ENCODE assay signal across 17 cellular contexts in the genomic region with DNA sequence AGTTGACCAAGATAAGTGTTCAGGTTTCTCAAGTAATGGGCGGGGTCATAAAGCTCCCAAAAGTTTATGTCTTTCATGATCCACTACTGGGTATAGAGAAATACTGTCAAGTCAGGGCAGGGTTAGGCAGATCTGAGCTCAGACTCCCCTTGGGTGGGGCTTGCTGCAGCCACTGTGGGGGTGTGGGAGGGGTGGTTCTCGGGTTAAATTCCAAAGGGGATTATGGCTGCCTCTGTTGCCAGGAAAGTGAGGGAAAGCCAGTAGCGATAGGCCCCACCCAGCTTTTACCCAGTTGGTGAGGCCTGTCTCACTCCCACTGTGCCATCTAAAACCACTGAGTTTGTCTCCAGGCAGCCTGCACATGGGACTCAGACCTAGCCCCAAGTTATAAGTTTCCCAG. TPM values are rescaled to one million over a fixed set of nuclear protein-coding genes. Genes with fewer than 3 reads are reported as not detected.
DNase-seq lines count a peak whose midpoint lies in the region; ATAC-seq, FAIRE-seq and TF ChIP-seq lines count a peak whose summit lies in the region.
"Had no signal": no experiment of that assay in that cellular context is flagged by ENCODE, and none has a peak within 500 bp of the region (broad histone marks: within the 10 kb centered on the region; RNA-seq: fewer than 3 reads in every experiment).

No MANE protein-coding gene starts in this region.

- TF ChIP-seq POLR2A in HepG2 (IDR thresholded peaks at IDR 0.05; ENCODE audit: insufficient read depth in 1 of 2, low read depth in 2 of 2, low read length in 2 of 2), result no peak

- H3K36me3 Mint-ChIP-seq in endodermal cell (ENCODE audit: low read depth), result peaks cover 10% of the 10 kb centered on the region

- H3K27ac ChIP-seq in A673 (ENCODE audit: low read depth, low read length, poor library complexity, severe bottlenecking) (no peak overlapping the region), endodermal cell (ENCODE audit: low read depth, low read length) (no peak overlapping the region), HepG2 (ENCODE audit: extremely low read length, insufficient read depth, low read length) (no peak overlapping the region)
- H3K27ac ChIP-seq: 22Rv1 had no signal

- no peak overlapping the region for H3K27ac Mint-ChIP-seq in endodermal cell
- H3K27ac Mint-ChIP-seq: B cell had no signal

- no peaks in the 10 kb centered on the region for H4K20me1 ChIP-seq in HepG2 (ENCODE audit: insufficient read depth, low read length)

- no TSS peak for BruUV-seq in A673 (replicated peaks; lab: Mats Ljungman, UMichigan)
- no TSS peak for BruUV-seq in HepG2 (replicated peaks; lab: Mats Ljungman, UMichigan)

- H3K4me1 ChIP-seq in A673 (ENCODE audit: insufficient read depth, low read length, poor library complexity, severe bottlenecking) (no peaks in the 10 kb centered on the region), adipocyte (ENCODE audit: control insufficient read depth, insufficient read depth, low read length) (no peaks in the 10 kb centered on the region), endodermal cell (ENCODE audit: control insufficient read depth, insufficient read depth, low read length) (no peaks in the 10 kb centered on the region), HepG2 (ENCODE audit: insufficient read depth, low read length) (no peaks in the 10 kb centered on the region)

- DNase-seq in A673 (ENCODE audit: low spot score), result peak; percentile 64
- DNase-seq in adipocyte (ENCODE audit: low read depth), result peak; percentile 3
- DNase-seq in endodermal cell, result peak; percentile 66
- DNase-seq in iPS-NIHi7 (ENCODE audit: extremely low spot score), result peak; percentile 10
- no peak for DNase-seq in HepG2 (ENCODE audit: low spot score)
- DNase-seq in RPMI8226, result no peak
- DNase-seq in T-helper 9 cell, result no peak
- DNase-seq: DMS79 treated with DMSO at 0.1 percent for 48 hours; NCI-H1105; NCI-H2081; NCI-H446 treated with DMSO at 0.1 percent for 48 hours; NK-92 treated with Interleukin-12 subunit alpha and Interleukin-12 subunit beta, amount 100 ng/mL, for 24 hours; OCI-M1; SHP77 treated with DMSO at 0.1 percent for 48 hours had no signal

- no peak overlapping the region for H3K4me2 ChIP-seq in HepG2 (ENCODE audit: low read depth, low read length)

- no peak overlapping the region for H2AFZ ChIP-seq in HepG2 (ENCODE audit: low read length)

- H3K4me3 ChIP-seq in A673 (ENCODE audit: low read depth, low read length, poor library complexity, severe bottlenecking), result no peak overlapping the region
- H3K4me3 ChIP-seq in adipocyte (ENCODE audit: low read length), result no peak overlapping the region
- H3K4me3 ChIP-seq in endodermal cell (ENCODE audit: low read length), result no peak overlapping the region
- no peak overlapping the region for H3K4me3 ChIP-seq in HepG2 (replicated peaks in 1 of 3; ENCODE audit: insufficient read depth in 1 of 3, low read depth in 2 of 3, low read length in 3 of 3)

- H3K4me3 Mint-ChIP-seq in endodermal cell, result no peak overlapping the region
- H3K4me3 Mint-ChIP-seq: B cell had no signal

- POLR2A ChIA-PET in A673 (lab: Charles Lee; ENCODE audit: low non-redundant PET), result no interaction called here
- POLR2A ChIA-PET in HepG2 (lab: Yijun Ruan, JAX), result no interaction called here

- ATAC-seq in HepG2 (no peak), HG02885 (IDR thresholded peaks at IDR 0.05; ENCODE audit: poor library complexity, unreplicated experiment) (no peak)

- CTCF ChIA-PET in A673 (lab: Charles Lee), result interaction anchor here (0.8 kb wide), 1 partner anchor 809 kb away, joined by 19 read pairs; no protein-coding TSS in a partner anchor
- CTCF ChIA-PET in HepG2 (lab: Yijun Ruan, JAX; ENCODE audit: low intra/inter-chr PET ratio, low total read pairs), result no interaction called here

- H3K9ac ChIP-seq in adipocyte (ENCODE audit: low read length) (no peak overlapping the region), endodermal cell (ENCODE audit: extremely low read depth, low read length, poor library complexity, severe bottlenecking) (no peak overlapping the region), HepG2 (ENCODE audit: insufficient read depth, low read depth, low read length) (no peak overlapping the region)

- FAIRE-seq in HepG2 (lab: Jason Lieb, UNC), result no peak

- intact Hi-C loops in A673 (cut with micrococcal nuclease; ENCODE audit: unreplicated experiment) (loop anchor here (5.0 kb wide), 1 partner anchor 867 kb away; no protein-coding TSS in a partner anchor), HepG2 (cut with micrococcal nuclease; ENCODE audit: unreplicated experiment) (no loop called here)

- H3K27me3 ChIP-seq in A673 (replicated peaks; ENCODE audit: insufficient read depth, low read depth, low read length, poor library complexity) (no peaks in the 10 kb centered on the region), adipocyte (replicated peaks; ENCODE audit: control insufficient read depth, insufficient read depth, low read length) (no peaks in the 10 kb centered on the region), endodermal cell (ENCODE audit: control insufficient read depth, insufficient read depth, low read length, poor library complexity, severe bottlenecking) (no peaks in the 10 kb centered on the region), HepG2 (ENCODE audit: control insufficient read depth in 1 of 2, insufficient read depth in 2 of 2, low read length in 2 of 2) (no peaks in the 10 kb centered on the region)

- TF ChIP-seq RAD21 in HepG2 (CRISPR knock-in tag; IDR thresholded peaks at IDR 0.05), result no peak

- no peak for TF ChIP-seq CTCF in A673 (conservative IDR thresholded peaks at IDR 0.05; ENCODE audit: low read depth, low read length)
- no peak for TF ChIP-seq CTCF in endodermal cell (conservative IDR thresholded peaks at IDR 0.05)
- no peak for TF ChIP-seq CTCF in HepG2 (CRISPR knock-in tag; IDR thresholded peaks at IDR 0.05)

- in situ Hi-C loops in HepG2 (cut with HindIII; ENCODE audit: extremely low pct_ligation_motif_present, low pct_unique_long_range_greater_than_20kb), result loop anchor here (25.0 kb wide), 1 partner anchor 802 kb away; no protein-coding TSS in a partner anchor

- H3K27me3 Mint-ChIP-seq in endodermal cell (ENCODE audit: insufficient read depth), result no peaks in the 10 kb centered on the region

- TF ChIP-seq EP300 in HepG2 (IDR thresholded peaks at IDR 0.05; ENCODE audit: low read depth in 2 of 2, low read length in 2 of 2) (no peak), HepG2 (CRISPR knock-in tag; IDR thresholded peaks at IDR 0.05; ENCODE audit: borderline replicate concordance) (no peak)

- no peaks in the 10 kb centered on the region for H3K79me2 ChIP-seq in HepG2 (ENCODE audit: insufficient read depth, low read length)

- peaks cover 4% of the 10 kb centered on the region for H3K4me1 Mint-ChIP-seq in endodermal cell
- H3K4me1 Mint-ChIP-seq: B cell had no signal

- H3K9me3 Mint-ChIP-seq in endodermal cell, result peaks cover 25% of the 10 kb centered on the region

- H3K9me3 ChIP-seq in A673 (ENCODE audit: low read depth, low read length, poor library complexity, severe bottlenecking), result peaks cover 3% of the 10 kb centered on the region
- no peaks in the 10 kb centered on the region for H3K9me3 ChIP-seq in adipocyte (ENCODE audit: control insufficient read depth, low read length)
- H3K9me3 ChIP-seq in endodermal cell (ENCODE audit: control insufficient read depth, low read length), result peaks cover 22% of the 10 kb centered on the region
- H3K9me3 ChIP-seq in HepG2 (ENCODE audit: low read length), result no peaks in the 10 kb centered on the region

- H3K36me3 ChIP-seq in A673 (ENCODE audit: insufficient read depth, low read length, poor library complexity, severe bottlenecking) (no peaks in the 10 kb centered on the region), adipocyte (ENCODE audit: control insufficient read depth, insufficient read depth, low read length, severe bottlenecking) (no peaks in the 10 kb centered on the region), endodermal cell (ENCODE audit: control insufficient read depth, insufficient read depth, low read length) (no peaks in the 10 kb centered on the region), HepG2 (replicated peaks in 1 of 2; ENCODE audit: control insufficient read depth in 1 of 2, insufficient read depth in 2 of 2, low read length in 2 of 2) (no peaks in the 10 kb centered on the region)

- 86 to 88% methylated on average over 1 to 3 of the region's 3 CpGs for WGBS in endodermal cell (ENCODE audit: insufficient coverage in 1 of 2, insufficient read length in 1 of 2), 2 experiments
- WGBS in HepG2 (ENCODE audit: low lambda C conversion rate), result 7% methylated on average over 2 of the region's 3 CpGs

RNA-seq across cellular contexts. Expression of a gene that starts 37.8 kb away (rescaled TPM):
- total RNA-seq in A673 (2021) (276 and 277 TPM in 2 replicates), endodermal cell (10 to 100 TPM in 1 of 2 donors, 1 to 10 TPM in 1; 9.6 to 10.6 TPM), HepG2 (2016; rRNA removed; fragmentation: Illumina TruSeq; extraction: Trizol) (1.0 and 1.1 TPM in 2 replicates)
- polyA plus RNA-seq in endodermal cell (2013, experiment 1 of 2), result 2.6 TPM
- 2.7 TPM for polyA plus RNA-seq in endodermal cell (2013, experiment 2 of 2)
- total RNA-seq in HepG2 (2016; cell fraction: cytosol; rRNA removed; fragmentation: Illumina TruSeq; extraction: Trizol; ENCODE audit: low read depth), result 0.26 and 0.30 TPM in 2 replicates
- 0.73 and 0.87 TPM in 2 replicates for total RNA-seq in HepG2 (2016; cell fraction: insoluble cytoplasmic fraction; rRNA removed; fragmentation: Illumina TruSeq; extraction: Trizol)
- total RNA-seq in HepG2 (2016; cell fraction: membrane; rRNA removed; fragmentation: Illumina TruSeq; extraction: Trizol), result 0.48 and 1.1 TPM in 2 replicates
- 1.8 and 2.9 TPM in 2 replicates for total RNA-seq in HepG2 (2016; cell fraction: nucleus; rRNA removed; fragmentation: Illumina TruSeq; extraction: Trizol)
- polyA plus RNA-seq in HepG2 (2011; rRNA removed), result 0.34 and 0.46 TPM in 2 replicates
- polyA plus RNA-seq in HepG2 (2011; cell fraction: cytosol; rRNA removed), result 0.11 and 0.23 TPM in 2 replicates
- 0.90 and 0.92 TPM in 2 replicates for polyA plus RNA-seq in HepG2 (2011; cell fraction: nucleus; rRNA removed)
- 0.75 and 1.2 TPM in 2 replicates for polyA plus RNA-seq in HepG2 (2012)
- polyA plus RNA-seq in HepG2 (2016; cell fraction: cytosol; fragmentation: Illumina TruSeq; extraction: Trizol; ENCODE audit: low read depth), result 0.08 TPM in 1 of 2 replicates, not detected in the other
- 0.52 and 0.61 TPM in 2 replicates for polyA plus RNA-seq in HepG2 (2016; cell fraction: insoluble cytoplasmic fraction; fragmentation: Illumina TruSeq; extraction: Trizol; ENCODE audit: low read depth)
- 0.21 and 0.35 TPM in 2 replicates for polyA plus RNA-seq in HepG2 (2016; cell fraction: membrane; fragmentation: Illumina TruSeq; extraction: Trizol; ENCODE audit: low read depth)
- 0.83 and 1.5 TPM in 2 replicates for polyA plus RNA-seq in HepG2 (2016; cell fraction: nucleus; fragmentation: Illumina TruSeq; extraction: Trizol; ENCODE audit: insufficient read depth, low read depth)
- 2.3 and 11.1 TPM in 2 replicates for polyA minus RNA-seq in HepG2 (2011; rRNA and poly(A)+ RNA removed; ENCODE audit: low replicate concordance)
- polyA minus RNA-seq in HepG2 (2011; cell fraction: cytosol; rRNA and poly(A)+ RNA removed), result 0.59 and 0.97 TPM in 2 replicates
- 9.3 and 12.7 TPM in 2 replicates for polyA minus RNA-seq in HepG2 (2011; cell fraction: nucleus; rRNA and poly(A)+ RNA removed)

RNA-seq across cellular contexts. Expression of a gene that starts 39.0 kb away (rescaled TPM):
- total RNA-seq in A673 (2021) (70.4 and 80.5 TPM in 2 replicates), endodermal cell (10 to 100 TPM; 56.4 to 57.3 TPM), HepG2 (2016; rRNA removed; fragmentation: Illumina TruSeq; extraction: Trizol) (54.8 and 81.8 TPM in 2 replicates)
- 63.5 TPM for polyA plus RNA-seq in endodermal cell (2013, experiment 1 of 2)
- 61.2 TPM for polyA plus RNA-seq in endodermal cell (2013, experiment 2 of 2)
- total RNA-seq in HepG2 (2016; cell fraction: cytosol; rRNA removed; fragmentation: Illumina TruSeq; extraction: Trizol; ENCODE audit: low read depth), result 21.5 and 24.8 TPM in 2 replicates
- total RNA-seq in HepG2 (2016; cell fraction: insoluble cytoplasmic fraction; rRNA removed; fragmentation: Illumina TruSeq; extraction: Trizol), result 56.1 and 83.6 TPM in 2 replicates
- total RNA-seq in HepG2 (2016; cell fraction: membrane; rRNA removed; fragmentation: Illumina TruSeq; extraction: Trizol), result 45.7 and 58.4 TPM in 2 replicates
- 31.7 and 35.5 TPM in 2 replicates for total RNA-seq in HepG2 (2016; cell fraction: nucleus; rRNA removed; fragmentation: Illumina TruSeq; extraction: Trizol)
- 26.2 and 33.6 TPM in 2 replicates for polyA plus RNA-seq in HepG2 (2011; rRNA removed)
- 14.0 and 25.9 TPM in 2 replicates for polyA plus RNA-seq in HepG2 (2011; cell fraction: cytosol; rRNA removed)
- 18.3 and 25.6 TPM in 2 replicates for polyA plus RNA-seq in HepG2 (2011; cell fraction: nucleus; rRNA removed)
- polyA plus RNA-seq in HepG2 (2012), result 35.0 and 42.8 TPM in 2 replicates
- 29.0 and 34.2 TPM in 2 replicates for polyA plus RNA-seq in HepG2 (2016; cell fraction: cytosol; fragmentation: Illumina TruSeq; extraction: Trizol; ENCODE audit: low read depth)
- polyA plus RNA-seq in HepG2 (2016; cell fraction: insoluble cytoplasmic fraction; fragmentation: Illumina TruSeq; extraction: Trizol; ENCODE audit: low read depth), result 85.8 and 101 TPM in 2 replicates
- 52.1 and 54.7 TPM in 2 replicates for polyA plus RNA-seq in HepG2 (2016; cell fraction: membrane; fragmentation: Illumina TruSeq; extraction: Trizol; ENCODE audit: low read depth)
- 54.1 and 62.9 TPM in 2 replicates for polyA plus RNA-seq in HepG2 (2016; cell fraction: nucleus; fragmentation: Illumina TruSeq; extraction: Trizol; ENCODE audit: insufficient read depth, low read depth)
- 4.8 and 14.2 TPM in 2 replicates for polyA minus RNA-seq in HepG2 (2011; rRNA and poly(A)+ RNA removed; ENCODE audit: low replicate concordance)
- polyA minus RNA-seq in HepG2 (2011; cell fraction: cytosol; rRNA and poly(A)+ RNA removed), result 7.8 and 8.5 TPM in 2 replicates
- 17.3 and 18.0 TPM in 2 replicates for polyA minus RNA-seq in HepG2 (2011; cell fraction: nucleus; rRNA and poly(A)+ RNA removed)

RNA-seq across cellular contexts. Expression of a gene that starts 58.4 kb away (rescaled TPM):
- 53.8 and 66.0 TPM in 2 replicates for total RNA-seq in A673 (2021)
- total RNA-seq in endodermal cell, result 10 to 100 TPM; 26.3 to 26.7 TPM
- polyA plus RNA-seq in endodermal cell (2013, experiment 1 of 2), result 35.4 TPM
- polyA plus RNA-seq in endodermal cell (2013, experiment 2 of 2), result 31.8 TPM
- 66.9 and 68.7 TPM in 2 replicates for total RNA-seq in HepG2 (2016; rRNA removed; fragmentation: Illumina TruSeq; extraction: Trizol)
- total RNA-seq in HepG2 (2016; cell fraction: cytosol; rRNA removed; fragmentation: Illumina TruSeq; extraction: Trizol; ENCODE audit: low read depth), result 70.9 and 83.3 TPM in 2 replicates
- total RNA-seq in HepG2 (2016; cell fraction: insoluble cytoplasmic fraction; rRNA removed; fragmentation: Illumina TruSeq; extraction: Trizol), result 67.5 and 67.8 TPM in 2 replicates
- 63.9 and 68.2 TPM in 2 replicates for total RNA-seq in HepG2 (2016; cell fraction: membrane; rRNA removed; fragmentation: Illumina TruSeq; extraction: Trizol)
- 33.4 and 36.6 TPM in 2 replicates for total RNA-seq in HepG2 (2016; cell fraction: nucleus; rRNA removed; fragmentation: Illumina TruSeq; extraction: Trizol)
- polyA plus RNA-seq in HepG2 (2011; rRNA removed), result 33.8 and 59.5 TPM in 2 replicates
- 21.4 and 31.6 TPM in 2 replicates for polyA plus RNA-seq in HepG2 (2011; cell fraction: cytosol; rRNA removed)
- polyA plus RNA-seq in HepG2 (2011; cell fraction: nucleus; rRNA removed), result 6.2 and 6.7 TPM in 2 replicates
- polyA plus RNA-seq in HepG2 (2012), result 29.2 and 35.7 TPM in 2 replicates
- polyA plus RNA-seq in HepG2 (2016; cell fraction: cytosol; fragmentation: Illumina TruSeq; extraction: Trizol; ENCODE audit: low read depth), result 69.5 and 78.7 TPM in 2 replicates
- polyA plus RNA-seq in HepG2 (2016; cell fraction: insoluble cytoplasmic fraction; fragmentation: Illumina TruSeq; extraction: Trizol; ENCODE audit: low read depth), result 48.7 and 55.1 TPM in 2 replicates
- 51.3 and 53.8 TPM in 2 replicates for polyA plus RNA-seq in HepG2 (2016; cell fraction: membrane; fragmentation: Illumina TruSeq; extraction: Trizol; ENCODE audit: low read depth)
- 45.8 and 47.6 TPM in 2 replicates for polyA plus RNA-seq in HepG2 (2016; cell fraction: nucleus; fragmentation: Illumina TruSeq; extraction: Trizol; ENCODE audit: insufficient read depth, low read depth)
- 9.7 and 17.8 TPM in 2 replicates for polyA minus RNA-seq in HepG2 (2011; rRNA and poly(A)+ RNA removed; ENCODE audit: low replicate concordance)
- polyA minus RNA-seq in HepG2 (2011; cell fraction: cytosol; rRNA and poly(A)+ RNA removed), result 3.4 and 4.2 TPM in 2 replicates
- polyA minus RNA-seq in HepG2 (2011; cell fraction: nucleus; rRNA and poly(A)+ RNA removed), result 6.8 and 10.1 TPM in 2 replicates

Comparison
In these comparisons a context has a peak if more than half of its experiments do, and no peak if none do; other contexts are left out.
1. DNase-seq: peak in A673 (single experiment), adipocyte (single experiment), endodermal cell (single experiment) and iPS-NIHi7 (single experiment); none in HepG2 (single experiment), RPMI8226 (single experiment) and T-helper 9 cell (single experiment).
2. RNA of a gene that starts 37.8 kb away (total RNA-seq): 276 to 277 TPM in A673; 9.6 to 10.6 TPM in endodermal cell and 0.26 to 2.9 TPM in HepG2; every median in the first group is over 10 times any median in the second.